8 cellular contexts compared by ENCODE assay signal in the genomic region with DNA sequence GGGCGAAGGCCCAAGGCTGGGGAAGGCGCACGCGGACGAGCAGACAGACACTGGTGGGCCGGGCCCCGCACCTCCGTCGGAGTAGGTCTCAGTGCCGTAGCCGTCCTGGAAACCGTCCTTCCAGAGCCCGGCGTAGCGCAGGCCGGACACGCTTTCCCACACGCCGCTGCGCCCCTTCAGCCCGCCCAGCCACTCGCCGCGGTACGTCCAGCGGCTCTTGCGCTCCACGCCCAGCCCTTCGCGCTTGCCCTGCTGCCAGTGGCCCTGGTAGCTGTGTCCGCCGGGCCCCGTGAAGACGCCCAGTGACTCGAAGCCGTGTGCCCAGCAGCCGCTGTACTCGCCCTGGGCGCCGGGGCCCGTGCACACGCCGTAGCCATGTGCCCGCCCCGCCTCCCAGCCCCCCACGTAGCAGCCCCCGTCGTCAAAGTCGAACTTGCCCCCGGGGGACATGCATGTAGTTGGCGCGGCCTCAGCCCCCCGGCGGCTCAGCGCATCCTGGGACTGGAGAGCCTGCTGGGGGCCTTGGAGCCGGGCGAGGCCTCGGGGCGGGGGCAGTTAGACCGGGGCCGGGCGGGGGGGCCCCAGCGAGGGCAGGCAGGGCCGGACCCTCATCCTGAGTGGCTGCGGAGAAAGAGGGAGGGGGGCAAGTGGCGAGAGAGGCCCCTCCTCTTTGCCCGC. TPM values are rescaled to one million over a fixed set of nuclear protein-coding genes. Genes with fewer than 3 reads are reported as not detected.
DNase-seq lines count a peak whose midpoint lies in the region; ATAC-seq and TF ChIP-seq lines count a peak whose summit lies in the region.

No MANE protein-coding gene starts in this region.

- no peaks in the 10 kb centered on the region for H3K9me3 ChIP-seq in CD4-positive, alpha-beta T cell (ENCODE audit: control insufficient read depth, low read length)
- H3K9me3 ChIP-seq in esophagus (ENCODE audit: control insufficient read depth in 2 of 2, insufficient read depth in 1 of 2, low read depth in 1 of 2, low read length in 1 of 2) = no peaks in the 10 kb centered on the region

- H3K27ac Mint-ChIP-seq in CD4-positive, alpha-beta T cell = no peak overlapping the region
- no peak overlapping the region for H3K27ac Mint-ChIP-seq in nephron progenitor cell

- no peak for TF ChIP-seq CTCF in CD4-positive, alpha-beta T cell (IDR thresholded peaks at IDR 0.05)
- no peak for TF ChIP-seq CTCF in nephron progenitor cell (IDR thresholded peaks at IDR 0.05)

- DNase-seq in CD4-positive, alpha-beta T cell = no peak
- peak; percentile 64 for DNase-seq in NCI-H146 (lab: John Stamatoyannopoulos, UW)
- DNase-seq in nephron progenitor cell = peak; percentile 71
- DNase-seq in DMS 273 (lab: John Stamatoyannopoulos, UW; ENCODE audit: unreplicated experiment) = no peak
- DNase-seq in SHP77 (lab: John Stamatoyannopoulos, UW) = no peak

- peaks cover 72% of the 10 kb centered on the region for H3K27me3 Mint-ChIP-seq in CD4-positive, alpha-beta T cell
- peaks cover 70% of the 10 kb centered on the region for H3K27me3 Mint-ChIP-seq in nephron progenitor cell (ENCODE audit: low read depth, poor library complexity)

- ATAC-seq in CD4-positive, alpha-beta T cell (ENCODE audit: poor library complexity) = peak; percentile 25
- no peak for ATAC-seq in GM21737 (IDR thresholded peaks at IDR 0.05; ENCODE audit: unreplicated experiment)
- ATAC-seq in HG02642 (IDR thresholded peaks at IDR 0.05; ENCODE audit: poor library complexity, unreplicated experiment) = no peak

- POLR2A ChIA-PET in CD4-positive, alpha-beta T cell (lab: Charles Lee) = no interaction called here

- CTCF ChIA-PET in CD4-positive, alpha-beta T cell (lab: Charles Lee) = no interaction called here

- H3K9me3 Mint-ChIP-seq in CD4-positive, alpha-beta T cell = no peaks in the 10 kb centered on the region
- no peaks in the 10 kb centered on the region for H3K9me3 Mint-ChIP-seq in nephron progenitor cell

- peaks cover 52% of the 10 kb centered on the region for H3K27me3 ChIP-seq in CD4-positive, alpha-beta T cell (ENCODE audit: control insufficient read depth, insufficient read depth, low read length)
- H3K27me3 ChIP-seq in esophagus (ENCODE audit: control insufficient read depth in 1 of 2, insufficient read depth in 2 of 2, low read length in 2 of 2) = peaks cover 0 to 24% of the 10 kb centered on the region in 2 donors

- peaks cover 21% of the 10 kb centered on the region for H3K4me1 Mint-ChIP-seq in CD4-positive, alpha-beta T cell (ENCODE audit: low read depth)
- H3K4me1 Mint-ChIP-seq in nephron progenitor cell = peaks cover 51% of the 10 kb centered on the region

- H3K27ac ChIP-seq in CD4-positive, alpha-beta T cell (ENCODE audit: low read depth, low read length) = no peak overlapping the region
- no peak overlapping the region for H3K27ac ChIP-seq in esophagus (ENCODE audit: low read depth in 2 of 2, low read length in 1 of 2)

- H3K36me3 ChIP-seq in esophagus (ENCODE audit: control insufficient read depth in 2 of 2, insufficient read depth in 2 of 2, low read length in 1 of 2) = no peaks in the 10 kb centered on the region

- H3K36me3 Mint-ChIP-seq in CD4-positive, alpha-beta T cell (ENCODE audit: low read depth) = no peaks in the 10 kb centered on the region
- peaks cover 10% of the 10 kb centered on the region for H3K36me3 Mint-ChIP-seq in nephron progenitor cell (ENCODE audit: low read depth)

- intact Hi-C loops in CD4-positive, alpha-beta T cell (cut with DNase I, micrococcal nuclease) = no loop called here

- 4 to 6% methylated on average over 52 to 67 of the region's 67 CpGs for WGBS in esophagus, 2 donors

- peaks cover 2 to 11% of the 10 kb centered on the region in 2 donors for H3K4me1 ChIP-seq in esophagus (ENCODE audit: control insufficient read depth in 2 of 2, insufficient read depth in 2 of 2, low read length in 1 of 2)

- H3K4me3 Mint-ChIP-seq in CD4-positive, alpha-beta T cell = no peak overlapping the region
- H3K4me3 Mint-ChIP-seq in nephron progenitor cell = peak overlapping the region; percentile 77

- H3K4me3 ChIP-seq in esophagus (ENCODE audit: low read depth in 1 of 2, low read length in 2 of 2) = peak overlapping the region; percentile 4 to 33

RNA-seq across cellular contexts. Expression of a gene that starts 1.4 kb away (rescaled TPM):
- not detected for total RNA-seq in CD4-positive, alpha-beta T cell
- under 1 TPM; 0.04 to 0.15 TPM for polyA plus RNA-seq in esophagus

RNA-seq across cellular contexts. Expression of a gene that starts 9.6 kb away (rescaled TPM):
- total RNA-seq in CD4-positive, alpha-beta T cell = 100 to 1,000 TPM; 193 to 198 TPM
- 100 to 1,000 TPM in 1 of 2 donors, 10 to 100 TPM in 1; 81.5 to 171 TPM for polyA plus RNA-seq in esophagus

RNA-seq across cellular contexts. Expression of a gene that starts 21.1 kb away (rescaled TPM):
- 10 to 100 TPM; 13.0 to 13.4 TPM for total RNA-seq in CD4-positive, alpha-beta T cell
- 1 to 10 TPM; 7.8 to 8.3 TPM for polyA plus RNA-seq in esophagus

RNA-seq across cellular contexts. Expression of a gene that starts 25.6 kb away (rescaled TPM):
- total RNA-seq in CD4-positive, alpha-beta T cell = under 1 TPM; 0.19 to 0.22 TPM
- polyA plus RNA-seq in esophagus = under 1 TPM; 0.12 to 0.59 TPM

RNA-seq across cellular contexts. Expression of a gene that starts 59.0 kb away (rescaled TPM):
- total RNA-seq in CD4-positive, alpha-beta T cell = under 1 TPM in 1 of 2 experiments, not detected in 1; 0.27 TPM
- polyA plus RNA-seq in esophagus = under 1 TPM; 0.14 TPM

Comparison
In these comparisons a context has a peak if more than half of its experiments do, and no peak if none do; other contexts are left out.
1. DNase-seq: peak in NCI-H146 (single experiment) and nephron progenitor cell (single experiment); none in CD4-positive, alpha-beta T cell (0 of 10), DMS 273 (single experiment) and SHP77 (0 of 2).